10 cellular contexts compared by ENCODE assay signal in genomic region chr6:21005816-21006553, GRCh38.
DNase-seq lines count a peak whose midpoint lies in the region; ATAC-seq and TF ChIP-seq lines count a peak whose summit lies in the region.
"Had no signal": no experiment of that assay in that cellular context is flagged by ENCODE, and none has a peak within 500 bp of the region (broad histone marks: within the 10 kb centered on the region; RNA-seq: fewer than 3 reads in every experiment).

No MANE protein-coding gene starts in this region.

- no peak overlapping the region for H3K4me3 ChIP-seq in cardiac fibroblast (replicated peaks in 1 of 2; ENCODE audit: low read depth in 2 of 2, low read length in 2 of 2)

- TF ChIP-seq CTCF in cardiac fibroblast (IDR thresholded peaks at IDR 0.05; ENCODE audit: low read depth, low read length): no peak

- H3K27me3 Mint-ChIP-seq in IgD-negative memory B cell: no peaks in the 10 kb centered on the region
- no peaks in the 10 kb centered on the region for H3K27me3 Mint-ChIP-seq in activated T-helper 1 cell treated with anti-CD3 and anti-CD28 coated beads, Interleukin-12 subunit alpha, Interleukin-12 subunit beta, Interleukin-2, Interleukin-4 antibody, amounts not matched to agents 30 ng/mL and 10 ng/mL and 1 ng/mL, durations not matched to agents 14 hours and 24 hours and 36 hours (ENCODE audit: insufficient read depth)

- peaks cover 15 to 24% (median 22%) of the 10 kb centered on the region in 3 donors for H3K4me1 Mint-ChIP-seq in IgD-negative memory B cell
- H3K4me1 Mint-ChIP-seq in activated T-helper 1 cell treated with anti-CD3 and anti-CD28 coated beads, Interleukin-12 subunit alpha, Interleukin-12 subunit beta, Interleukin-2, Interleukin-4 antibody, amounts not matched to agents 30 ng/mL and 10 ng/mL and 1 ng/mL, durations not matched to agents 14 hours and 24 hours and 36 hours (ENCODE audit: low read depth): no peaks in the 10 kb centered on the region

- H3K27ac Mint-ChIP-seq in IgD-negative memory B cell: no peak overlapping the region
- H3K27ac Mint-ChIP-seq in activated T-helper 1 cell treated with anti-CD3 and anti-CD28 coated beads, Interleukin-12 subunit alpha, Interleukin-12 subunit beta, Interleukin-2, Interleukin-4 antibody, amounts not matched to agents 30 ng/mL and 10 ng/mL and 1 ng/mL, durations not matched to agents 14 hours and 24 hours and 36 hours: no peak overlapping the region

- peak; percentile 81 to 93 for DNase-seq in cardiac fibroblast (ENCODE audit: low read depth in 2 of 2)
- DNase-seq in renal cortical epithelial cell (ENCODE audit: low read depth): peak; percentile 87
- no peak for DNase-seq in Ammon's horn (ENCODE audit: low spot score)
- no peak for DNase-seq in NCI-H2081 (lab: John Stamatoyannopoulos, UW)
- no peak for DNase-seq in activated T-helper 1 cell treated with anti-CD3 and anti-CD28 coated beads, Interleukin-12 subunit alpha, Interleukin-12 subunit beta, Interleukin-2, Interleukin-4 antibody, amounts not matched to agents 30 ng/mL and 10 ng/mL and 1 ng/mL, durations not matched to agents 14 hours and 24 hours and 36 hours (ENCODE audit: low spot score)
- DNase-seq in inferior parietal cortex (ENCODE audit: extremely low spot score): no peak
- DNase-seq: aorta, left cardiac atrium had no signal

- H3K4me3 Mint-ChIP-seq in IgD-negative memory B cell: peak overlapping the region in 3 of 4 donors; percentile 18 to 79 (median 50)
- H3K4me3 Mint-ChIP-seq in activated T-helper 1 cell treated with anti-CD3 and anti-CD28 coated beads, Interleukin-12 subunit alpha, Interleukin-12 subunit beta, Interleukin-2, Interleukin-4 antibody, amounts not matched to agents 30 ng/mL and 10 ng/mL and 1 ng/mL, durations not matched to agents 14 hours and 24 hours and 36 hours: no peak overlapping the region

- peak; percentile 77 for ATAC-seq in GM18868 (IDR thresholded peaks at IDR 0.05; ENCODE audit: unreplicated experiment)

- intact Hi-C loops in activated T-helper 1 cell treated with anti-CD3 and anti-CD28 coated beads, Interleukin-12 subunit alpha, Interleukin-12 subunit beta, Interleukin-2, Interleukin-4 antibody, amounts not matched to agents 30 ng/mL and 10 ng/mL and 1 ng/mL, durations not matched to agents 14 hours and 24 hours and 36 hours (cut with micrococcal nuclease): no loop called here

- H3K9me3 Mint-ChIP-seq in IgD-negative memory B cell: no peaks in the 10 kb centered on the region
- H3K9me3 Mint-ChIP-seq in activated T-helper 1 cell treated with anti-CD3 and anti-CD28 coated beads, Interleukin-12 subunit alpha, Interleukin-12 subunit beta, Interleukin-2, Interleukin-4 antibody, amounts not matched to agents 30 ng/mL and 10 ng/mL and 1 ng/mL, durations not matched to agents 14 hours and 24 hours and 36 hours: no peaks in the 10 kb centered on the region

- peaks cover 3% of the 10 kb centered on the region for H3K36me3 Mint-ChIP-seq in IgD-negative memory B cell
- peaks cover 16% of the 10 kb centered on the region for H3K36me3 Mint-ChIP-seq in activated T-helper 1 cell treated with anti-CD3 and anti-CD28 coated beads, Interleukin-12 subunit alpha, Interleukin-12 subunit beta, Interleukin-2, Interleukin-4 antibody, amounts not matched to agents 30 ng/mL and 10 ng/mL and 1 ng/mL, durations not matched to agents 14 hours and 24 hours and 36 hours (ENCODE audit: low read depth)

Comparison
In these comparisons a context has a peak if more than half of its experiments do, and no peak if none do; other contexts are left out.
1. DNase-seq: peak in cardiac fibroblast (2 of 2) and renal cortical epithelial cell (single experiment); none in Ammon's horn (single experiment), NCI-H2081 (0 of 2), activated T-helper 1 cell treated with anti-CD3 and anti-CD28 coated beads, Interleukin-12 subunit alpha, Interleukin-12 subunit beta, Interleukin-2, Interleukin-4 antibody, amounts not matched to agents 30 ng/mL and 10 ng/mL and 1 ng/mL, durations not matched to agents 14 hours and 24 hours and 36 hours (single experiment) and inferior parietal cortex (single experiment).